In genomic region chrX:83336464-83336863, GRCh38 we compare ENCODE assay signal across 32 cellular contexts.
DNase-seq lines count a peak whose midpoint lies in the region; FAIRE-seq and TF ChIP-seq lines count a peak whose summit lies in the region.
"Had no signal": no experiment of that assay in that cellular context is flagged by ENCODE, and none has a peak within 500 bp of the region (broad histone marks: within the 10 kb centered on the region; RNA-seq: fewer than 3 reads in every experiment).

No MANE protein-coding gene starts in this region.

- TF ChIP-seq CTCF in astrocyte (IDR thresholded peaks at IDR 0.05; ENCODE audit: insufficient read depth, low read depth, low read length), result no peak

- H3K4me3 Mint-ChIP-seq in astrocyte (ENCODE audit: unreplicated experiment), result no peak overlapping the region
- H3K4me3 Mint-ChIP-seq: B cell; CD14-positive monocyte; CD4-positive, alpha-beta memory T cell; CD4-positive, alpha-beta T cell; CD4-positive, CD25-positive, alpha-beta regulatory T cell; CD8-positive, alpha-beta memory T cell; CD8-positive, alpha-beta T cell had no signal

- no peak overlapping the region for H3K27ac Mint-ChIP-seq in astrocyte (ENCODE audit: unreplicated experiment)
- H3K27ac Mint-ChIP-seq: B cell; CD4-positive, alpha-beta memory T cell; CD4-positive, alpha-beta T cell; CD4-positive, CD25-positive, alpha-beta regulatory T cell; CD8-positive, alpha-beta memory T cell; CD8-positive, alpha-beta T cell had no signal

- H3K79me2 ChIP-seq in astrocyte (ENCODE audit: insufficient read depth, low read length), result no peaks in the 10 kb centered on the region

- TF ChIP-seq RAD21 in Ishikawa (IDR thresholded peaks at IDR 0.05; ENCODE audit: low read depth), result no peak

- no peak overlapping the region for H2AFZ ChIP-seq in astrocyte (ENCODE audit: low read depth, low read length)

- peak; percentile 62; the same call in 1 of the 2 replicates for TF ChIP-seq EP300 in Ishikawa (IDR thresholded peaks at IDR 0.05; ENCODE audit: borderline replicate concordance)

- H3K4me1 ChIP-seq in astrocyte (ENCODE audit: insufficient read depth, low read length), result no peaks in the 10 kb centered on the region
- H3K4me1 ChIP-seq: A549; BE2C; BLaER1; BLaER1 treated with 17β-estradiol and CSF1 and Interleukin-3, amounts not matched to agents 10 nM and 100 nM; Caco-2 had no signal

- no peaks in the 10 kb centered on the region for H3K27me3 Mint-ChIP-seq in astrocyte (ENCODE audit: low read depth, unreplicated experiment)
- H3K27me3 Mint-ChIP-seq: B cell; CD4-positive, alpha-beta memory T cell; CD4-positive, alpha-beta T cell; CD4-positive, CD25-positive, alpha-beta regulatory T cell; CD8-positive, alpha-beta memory T cell had no signal

- no peak overlapping the region for H3K4me2 ChIP-seq in astrocyte (ENCODE audit: low read length)
- H3K4me2 ChIP-seq: A549; BLaER1; BLaER1 treated with 17β-estradiol and CSF1 and Interleukin-3, amounts not matched to agents 10 nM and 100 nM had no signal

- no peaks in the 10 kb centered on the region for H4K20me1 ChIP-seq in astrocyte (ENCODE audit: insufficient read depth, low read length)
- H4K20me1 ChIP-seq: BLaER1; BLaER1 treated with 17β-estradiol and CSF1 and Interleukin-3, amounts not matched to agents 10 nM and 100 nM had no signal

- no peak for DNase-seq in astrocyte (ENCODE audit: low read depth)
- no peak for DNase-seq in COLO829 (ENCODE audit: low spot score)
- DNase-seq in NCI-H1048 (lab: John Stamatoyannopoulos, UW), result no peak
- DNase-seq: 8988T; ACHN; AML-193; BE2C; C1 segment of cervical spinal cord; Caco-2; Calu3; CD4-positive, alpha-beta memory T cell; CD4-positive, alpha-beta T cell; CD4-positive, CD25-positive, alpha-beta regulatory T cell; CD8-positive, alpha-beta memory T cell; CD8-positive, alpha-beta T cell; COR-L47; DMS 273 treated with DMSO at 0.1 percent for 48 hours; DMS153; DMS53; DMS79; DMS79 treated with DMSO at 0.1 percent for 48 hours; DND-41; EL had no signal

- no peaks in the 10 kb centered on the region for H3K9me3 ChIP-seq in astrocyte (ENCODE audit: insufficient read depth, low read depth, low read length)
- H3K9me3 ChIP-seq: A549; BE2C; BLaER1; BLaER1 treated with 17β-estradiol and CSF1 and Interleukin-3, amounts not matched to agents 10 nM and 100 nM; Caco-2 had no signal

- H3K36me3 Mint-ChIP-seq in astrocyte (ENCODE audit: low read depth, unreplicated experiment), result no peaks in the 10 kb centered on the region
- H3K36me3 Mint-ChIP-seq: CD14-positive monocyte; CD4-positive, alpha-beta memory T cell; CD4-positive, CD25-positive, alpha-beta regulatory T cell; CD8-positive, alpha-beta memory T cell; CD8-positive, alpha-beta T cell had no signal

- peak; percentile 94 for FAIRE-seq in astrocyte (lab: Jason Lieb, UNC)
- FAIRE-seq: D721Med had no signal

- no peak overlapping the region for H3K9ac ChIP-seq in astrocyte (ENCODE audit: low read length)
- H3K9ac ChIP-seq: BLaER1; BLaER1 treated with 17β-estradiol and CSF1 and Interleukin-3, amounts not matched to agents 10 nM and 100 nM had no signal

- H3K4me3 ChIP-seq in astrocyte (ENCODE audit: insufficient read depth, low read depth, low read length), result no peak overlapping the region
- H3K4me3 ChIP-seq: A549; BLaER1; BLaER1 treated with 17β-estradiol and CSF1 and Interleukin-3, amounts not matched to agents 10 nM and 100 nM had no signal

- H3K9me3 Mint-ChIP-seq in astrocyte (ENCODE audit: unreplicated experiment), result no peaks in the 10 kb centered on the region
- H3K9me3 Mint-ChIP-seq: CD14-positive monocyte; CD4-positive, alpha-beta T cell; CD8-positive, alpha-beta memory T cell; CD8-positive, alpha-beta T cell had no signal

- no peak overlapping the region for H3K27ac ChIP-seq in astrocyte (ENCODE audit: low read depth, low read length)
- H3K27ac ChIP-seq: 22Rv1; A549; BLaER1; BLaER1 treated with 17β-estradiol and CSF1 and Interleukin-3, amounts not matched to agents 10 nM and 100 nM; C4-2B had no signal

- H3K27me3 ChIP-seq in astrocyte (ENCODE audit: insufficient read depth, low read length), result no peaks in the 10 kb centered on the region
- H3K27me3 ChIP-seq: BE2C had no signal

- no peaks in the 10 kb centered on the region for H3K4me1 Mint-ChIP-seq in astrocyte (ENCODE audit: low read depth, unreplicated experiment)
- H3K4me1 Mint-ChIP-seq: B cell; CD14-positive monocyte; CD4-positive, alpha-beta memory T cell; CD4-positive, CD25-positive, alpha-beta regulatory T cell; CD8-positive, alpha-beta memory T cell had no signal

- H3K36me3 ChIP-seq in astrocyte (ENCODE audit: insufficient read depth, low read length), result no peaks in the 10 kb centered on the region
- H3K36me3 ChIP-seq: BE2C; BLaER1; BLaER1 treated with 17β-estradiol and CSF1 and Interleukin-3, amounts not matched to agents 10 nM and 100 nM had no signal

TF ChIP-seq in Ishikawa, 13 proteins besides CTCF, POLR2A, EP300 and RAD21:
- TF ChIP-seq MAX (IDR thresholded peaks at IDR 0.05) (no peak), CREB1 (IDR thresholded peaks at IDR 0.05; ENCODE audit: low read depth) (no peak), REST (IDR thresholded peaks at IDR 0.05; ENCODE audit: low read depth) (no peak), NFIC (IDR thresholded peaks at IDR 0.05) (no peak), FOXM1 (IDR thresholded peaks at IDR 0.05; ENCODE audit: borderline replicate concordance, low read depth) (peak; percentile 58), TEAD4 (IDR thresholded peaks at IDR 0.05) (no peak), TAF1 (IDR thresholded peaks at IDR 0.05; ENCODE audit: low read depth) (no peak)
- TF ChIP-seq, protein P1, sequence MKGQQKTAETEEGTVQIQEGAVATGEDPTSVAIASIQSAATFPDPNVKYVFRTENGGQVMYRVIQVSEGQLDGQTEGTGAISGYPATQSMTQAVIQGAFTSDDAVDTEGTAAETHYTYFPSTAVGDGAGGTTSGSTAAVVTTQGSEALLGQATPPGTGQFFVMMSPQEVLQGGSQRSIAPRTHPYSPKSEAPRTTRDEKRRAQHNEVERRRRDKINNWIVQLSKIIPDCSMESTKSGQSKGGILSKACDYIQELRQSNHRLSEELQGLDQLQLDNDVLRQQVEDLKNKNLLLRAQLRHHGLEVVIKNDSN (IDR thresholded peaks at IDR 0.05), result no peak
TF ChIP-seq in Ishikawa: peak in this region for 1.
